Comparison of ENCODE assay signal across 3 cellular contexts in the genomic region with DNA sequence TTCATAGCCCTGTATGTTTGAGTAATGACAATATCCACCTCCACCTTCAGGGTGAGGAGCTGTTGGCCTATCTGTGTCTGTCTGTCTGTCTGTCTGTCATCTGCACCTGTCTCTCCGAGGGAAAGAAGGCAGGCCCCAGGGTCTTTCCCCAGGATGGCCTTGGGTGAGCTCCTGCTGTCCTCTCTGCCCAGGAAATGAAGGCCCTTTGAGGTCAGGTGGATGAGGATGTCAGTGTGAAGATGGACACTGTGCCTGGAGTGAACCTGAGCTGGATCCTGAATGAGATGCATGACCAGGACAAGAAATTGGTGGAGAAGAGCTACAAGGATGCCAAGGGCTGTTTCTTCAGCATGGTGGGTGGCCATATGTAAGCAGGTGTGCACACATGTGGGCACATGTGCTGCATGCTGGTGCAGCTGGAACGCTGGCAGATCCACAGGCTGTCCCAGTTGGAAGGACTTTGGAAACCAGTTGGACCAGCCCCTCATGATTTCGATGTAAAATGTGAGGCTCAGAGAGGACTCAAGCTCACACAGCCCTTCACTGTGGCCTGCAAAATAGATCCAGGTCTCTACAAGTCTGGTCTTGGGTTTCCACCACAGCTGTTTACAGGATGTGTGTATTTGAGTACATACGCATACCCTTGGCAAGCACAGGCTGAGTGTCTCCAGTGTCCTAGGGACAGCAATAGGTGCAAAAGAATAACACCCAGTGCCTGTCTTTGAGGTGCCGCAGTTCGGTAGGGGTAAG. TPM values are rescaled to one million over a fixed set of nuclear protein-coding genes. Genes with fewer than 3 reads are reported as not detected.
"Had no signal": no experiment of that assay in that cellular context is flagged by ENCODE, and none has a peak within 500 bp of the region (broad histone marks: within the 10 kb centered on the region; RNA-seq: fewer than 3 reads in every experiment).

No MANE protein-coding gene starts in this region.

RNA-seq across cellular contexts. Expression of a gene that starts 4.8 kb away (rescaled TPM):
- total RNA-seq: body of pancreas, glomerular endothelial cell, SJSA1 had no signal
